13 cellular contexts compared by ENCODE assay signal in the genomic region with DNA sequence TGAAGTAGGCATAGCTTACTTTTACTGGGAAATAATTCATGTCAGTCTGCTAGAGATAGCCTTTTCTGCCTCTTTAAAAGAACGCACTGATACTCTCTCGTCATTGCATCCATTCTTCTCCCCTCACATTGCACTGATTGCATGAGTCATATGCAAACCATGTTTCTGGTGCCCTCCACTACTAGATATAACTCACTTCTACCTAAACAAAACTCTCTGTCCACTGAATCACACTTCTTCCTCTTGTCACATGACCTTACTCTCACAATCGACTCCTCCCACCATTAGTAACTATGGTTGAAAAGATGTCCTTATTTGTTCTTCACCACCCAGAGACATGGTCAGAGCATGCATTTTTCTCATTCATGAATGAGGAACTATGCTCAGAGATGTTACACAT.
DNase-seq lines count a peak whose midpoint lies in the region; ATAC-seq, FAIRE-seq and TF ChIP-seq lines count a peak whose summit lies in the region.
"Had no signal": no experiment of that assay in that cellular context is flagged by ENCODE, and none has a peak within 500 bp of the region (broad histone marks: within the 10 kb centered on the region; RNA-seq: fewer than 3 reads in every experiment).

No MANE protein-coding gene starts in this region.

- DNase-seq in ACHN = peak; percentile 4
- peak; percentile 53 for DNase-seq in RCC 7860 (ENCODE audit: low spot score)
- peak; percentile 2 for DNase-seq in fibroblast of villous mesenchyme (ENCODE audit: low read depth)
- DNase-seq in T-helper 2 cell = no peak
- DNase-seq in lower lobe of right lung = no peak
- no peak for DNase-seq in heart right ventricle
- DNase-seq: NCI-H1092; NCI-H82; posterior cingulate gyrus; stimulated activated CD4-positive, alpha-beta T cell treated with anti-CD3 and anti-CD28 coated beads, Interleukin-4, amount 100 ng/mL, for 24 hours; substantia nigra had no signal

- FAIRE-seq in RCC 7860 (lab: Jason Lieb, UNC) = no peak

- H3K4me3 ChIP-seq in fibroblast of villous mesenchyme (ENCODE audit: low read depth, low read length) (no peak overlapping the region), lower lobe of right lung (no peak overlapping the region), heart right ventricle (no peak overlapping the region)

- intact Hi-C loops in lower lobe of right lung (cut with DNase I) (no loop called here), heart right ventricle (cut with DNase I) (no loop called here)

- H3K36me3 ChIP-seq in lower lobe of right lung (no peaks in the 10 kb centered on the region), heart right ventricle (peaks cover 0 to 10% (median 0%) of the 10 kb centered on the region in 9 donors)

- H3K27me3 ChIP-seq in lower lobe of right lung (ENCODE audit: low read depth) (no peaks in the 10 kb centered on the region), heart right ventricle (no peaks in the 10 kb centered on the region)

- H3K27ac ChIP-seq in lower lobe of right lung = no peak overlapping the region
- H3K27ac ChIP-seq in heart right ventricle = no peak overlapping the region

- H3K4me1 ChIP-seq in lower lobe of right lung (no peaks in the 10 kb centered on the region), heart right ventricle (no peaks in the 10 kb centered on the region)

- in situ Hi-C loops in ACHN (cut with HindIII; ENCODE audit: low pct_ligation_motif_present, low pct_unique_long_range_greater_than_20kb, low sequenced_read_pairs) = no loop called here

- H3K9me3 ChIP-seq in lower lobe of right lung (no peaks in the 10 kb centered on the region), heart right ventricle (no peaks in the 10 kb centered on the region)

- 90 to 91% methylated on average over 3 of the region's 3 CpGs for WGBS in heart right ventricle, 2 donors

- TF ChIP-seq CTCF in fibroblast of villous mesenchyme (IDR thresholded peaks at IDR 0.05; ENCODE audit: insufficient read depth, low read depth, low read length) (no peak), lower lobe of right lung (IDR thresholded peaks at IDR 0.05) (no peak), heart right ventricle (IDR thresholded peaks at IDR 0.05) (no peak)

- ATAC-seq in GM21529 (IDR thresholded peaks at IDR 0.05; ENCODE audit: unreplicated experiment) (peak; percentile 55), lower lobe of right lung (no peak), heart right ventricle (no peak), GM18517 (IDR thresholded peaks at IDR 0.05; ENCODE audit: unreplicated experiment) (no peak)

Comparison
In these comparisons a context has a peak if more than half of its experiments do, and no peak if none do; other contexts are left out.
1. DNase-seq: peak in ACHN (single experiment), RCC 7860 (single experiment) and fibroblast of villous mesenchyme (single experiment); none in T-helper 2 cell (0 of 5), lower lobe of right lung (single experiment) and heart right ventricle (0 of 2).